Comparison of ENCODE assay signal across 8 cellular contexts in the genomic region with DNA sequence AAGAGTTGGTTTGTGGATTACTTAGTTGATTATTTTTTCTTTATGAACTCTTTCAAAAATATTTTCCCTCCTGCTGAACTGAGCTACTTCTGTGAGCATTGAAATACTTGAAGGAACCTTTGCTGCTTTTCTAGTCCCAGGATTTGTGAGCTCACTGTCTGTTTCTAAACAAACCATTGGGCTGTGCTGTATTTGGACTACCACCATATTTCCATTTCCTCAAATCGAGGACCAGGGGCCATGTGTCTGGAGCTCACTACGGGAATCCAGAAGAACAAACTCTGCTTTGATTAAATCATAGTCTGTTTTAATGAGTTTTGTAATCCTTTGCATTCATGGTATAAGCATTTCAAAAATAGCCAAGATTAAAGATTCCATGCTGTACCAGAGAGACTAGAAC.
A peak's percentile ranks its signal among the peaks of the same experiment; 100 is the strongest.
DNase-seq lines count a peak whose midpoint lies in the region; ATAC-seq and TF ChIP-seq lines count a peak whose summit lies in the region.

No MANE protein-coding gene starts in this region.

- H3K27ac ChIP-seq in epithelial cell of prostate: peak overlapping the region; percentile 75
- peak overlapping the region; percentile 94 for H3K27ac ChIP-seq in rectal smooth muscle tissue (ENCODE audit: low read depth, low read length)

- ATAC-seq in HG03139 (IDR thresholded peaks at IDR 0.05; ENCODE audit: unreplicated experiment) (no peak), GM18907 (IDR thresholded peaks at IDR 0.05; ENCODE audit: unreplicated experiment) (no peak), GM18858 (IDR thresholded peaks at IDR 0.05; ENCODE audit: unreplicated experiment) (no peak)

- H3K27me3 ChIP-seq in rectal smooth muscle tissue (ENCODE audit: control insufficient read depth, insufficient read depth, low read length): no peaks in the 10 kb centered on the region

- no peak overlapping the region for H3K9ac ChIP-seq in rectal smooth muscle tissue (ENCODE audit: low read length)

- DNase-seq in GM12864 (ENCODE audit: low read depth) (no peak), RKO (ENCODE audit: low spot score) (peak; percentile 20), epithelial cell of prostate (ENCODE audit: low read depth, low spot score) (no peak), GM10266 (ENCODE audit: extremely low spot score) (no peak)

- peak overlapping the region; percentile 88; the same call in 1 of the 2 replicates for H3K4me3 ChIP-seq in GM12864 (ENCODE audit: low read depth, low read length)
- H3K4me3 ChIP-seq in rectal smooth muscle tissue (ENCODE audit: low read length): peak overlapping the region; percentile 37

- H3K36me3 ChIP-seq in rectal smooth muscle tissue (ENCODE audit: control insufficient read depth, insufficient read depth, low read length): no peaks in the 10 kb centered on the region

- TF ChIP-seq CTCF in GM12864 (IDR thresholded peaks at IDR 0.05; ENCODE audit: low read depth, low read length, missing control alignments) (no peak), GM10266 (IDR thresholded peaks at IDR 0.05; ENCODE audit: control insufficient read depth, insufficient read depth, low read depth, missing control alignments) (no peak)

- H3K4me1 ChIP-seq in rectal smooth muscle tissue (ENCODE audit: control insufficient read depth, insufficient read depth, low read length): peaks cover 28% of the 10 kb centered on the region
